ENCODE assay signal across 10 cellular contexts in genomic region chr4:10015140-10015753, GRCh38. TPM values are rescaled to one million over a fixed set of nuclear protein-coding genes. Genes with fewer than 3 reads are reported as not detected.
DNase-seq lines count a peak whose midpoint lies in the region; ATAC-seq, FAIRE-seq and TF ChIP-seq lines count a peak whose summit lies in the region.
"Had no signal": no experiment of that assay in that cellular context is flagged by ENCODE, and none has a peak within 500 bp of the region (broad histone marks: within the 10 kb centered on the region; RNA-seq: fewer than 3 reads in every experiment).

No MANE protein-coding gene starts in this region.

- peak; percentile 43 for TF ChIP-seq CTCF in astrocyte (IDR thresholded peaks at IDR 0.05; ENCODE audit: insufficient read depth, low read depth, low read length)
- TF ChIP-seq CTCF in left lung (IDR thresholded peaks at IDR 0.05): peak; percentile 32 to 40

- peak overlapping the region in 2 of 11 experiments; percentile 24 to 41; a peak in 3 of 22 replicates for H3K27ac ChIP-seq in BLaER1 treated with 17β-estradiol and CSF1 and Interleukin-3, amounts not matched to agents 10 nM and 100 nM
- no peak overlapping the region for H3K27ac ChIP-seq in astrocyte (ENCODE audit: low read depth, low read length)
- H3K27ac ChIP-seq in left lung: no peak overlapping the region
- H3K27ac ChIP-seq: SJSA1 had no signal

- no peaks in the 10 kb centered on the region for H3K9me3 Mint-ChIP-seq in astrocyte (ENCODE audit: unreplicated experiment)
- H3K9me3 Mint-ChIP-seq: naive B cell had no signal

- H3K79me2 ChIP-seq in astrocyte (ENCODE audit: insufficient read depth, low read length): no peaks in the 10 kb centered on the region

- peaks cover 23 to 83% (median 51%) of the 10 kb centered on the region in 10 experiments for H3K4me1 ChIP-seq in BLaER1 treated with 17β-estradiol and CSF1 and Interleukin-3, amounts not matched to agents 10 nM and 100 nM
- H3K4me1 ChIP-seq in astrocyte (ENCODE audit: insufficient read depth, low read length): peaks cover 5% of the 10 kb centered on the region
- H3K4me1 ChIP-seq in left lung: peaks cover 4 to 18% of the 10 kb centered on the region in 2 donors
- H3K4me1 ChIP-seq: SJSA1 had no signal

- H3K36me3 ChIP-seq in BLaER1 treated with 17β-estradiol and CSF1 and Interleukin-3, amounts not matched to agents 10 nM and 100 nM: peaks cover 0 to 63% (median 10%) of the 10 kb centered on the region in 11 experiments; a peak in 12 of 22 replicates
- no peaks in the 10 kb centered on the region for H3K36me3 ChIP-seq in astrocyte (ENCODE audit: insufficient read depth, low read length)
- no peaks in the 10 kb centered on the region for H3K36me3 ChIP-seq in left lung
- H3K36me3 ChIP-seq: SJSA1 had no signal

- H3K36me3 Mint-ChIP-seq in astrocyte (ENCODE audit: low read depth, unreplicated experiment): no peaks in the 10 kb centered on the region
- H3K36me3 Mint-ChIP-seq: naive B cell had no signal

- H3K4me3 ChIP-seq in BLaER1 treated with 17β-estradiol and CSF1 and Interleukin-3, amounts not matched to agents 10 nM and 100 nM: no peak overlapping the region
- no peak overlapping the region for H3K4me3 ChIP-seq in astrocyte (ENCODE audit: insufficient read depth, low read depth, low read length)
- no peak overlapping the region for H3K4me3 ChIP-seq in left lung
- H3K4me3 ChIP-seq: SJSA1 had no signal

- DNase-seq in NCI-H2081 (lab: John Stamatoyannopoulos, UW) (peak; percentile 76 to 81), astrocyte (ENCODE audit: low read depth) (no peak), left lung (no peak), epidermal melanocyte (ENCODE audit: insufficient read length, low spot score) (no peak)
- DNase-seq: naive B cell had no signal

- peak overlapping the region in 7 of 11 experiments; percentile 10 to 37 (median 27); a peak in 8 of 22 replicates for H3K9ac ChIP-seq in BLaER1 treated with 17β-estradiol and CSF1 and Interleukin-3, amounts not matched to agents 10 nM and 100 nM
- H3K9ac ChIP-seq in astrocyte (ENCODE audit: low read length): no peak overlapping the region

- peaks cover 0 to 69% (median 0%) of the 10 kb centered on the region in 11 experiments; a peak in 9 of 22 replicates for H4K20me1 ChIP-seq in BLaER1 treated with 17β-estradiol and CSF1 and Interleukin-3, amounts not matched to agents 10 nM and 100 nM
- no peaks in the 10 kb centered on the region for H4K20me1 ChIP-seq in astrocyte (ENCODE audit: insufficient read depth, low read length)

- H3K9me3 ChIP-seq in BLaER1 treated with 17β-estradiol and CSF1 and Interleukin-3, amounts not matched to agents 10 nM and 100 nM (replicated peaks in 1 of 11): no peaks in the 10 kb centered on the region
- H3K9me3 ChIP-seq in astrocyte (ENCODE audit: insufficient read depth, low read depth, low read length) (no peaks in the 10 kb centered on the region), left lung (no peaks in the 10 kb centered on the region)
- H3K9me3 ChIP-seq: SJSA1 had no signal

- peak overlapping the region; percentile 71 for H3K27ac Mint-ChIP-seq in astrocyte (ENCODE audit: unreplicated experiment)

- peaks cover under 1% of the 10 kb centered on the region for H3K4me1 Mint-ChIP-seq in astrocyte (ENCODE audit: low read depth, unreplicated experiment)

- H3K4me2 ChIP-seq in BLaER1 treated with 17β-estradiol and CSF1 and Interleukin-3, amounts not matched to agents 10 nM and 100 nM: peak overlapping the region in 9 of 11 experiments; percentile 33 to 72 (median 59); a peak in 17 of 22 replicates
- no peak overlapping the region for H3K4me2 ChIP-seq in astrocyte (ENCODE audit: low read length)

- H3K27me3 ChIP-seq in BLaER1 treated with 17β-estradiol and CSF1 and Interleukin-3, amounts not matched to agents 10 nM and 100 nM: no peaks in the 10 kb centered on the region
- H3K27me3 ChIP-seq in astrocyte (ENCODE audit: insufficient read depth, low read length) (peaks cover 3% of the 10 kb centered on the region), left lung (no peaks in the 10 kb centered on the region)
- H3K27me3 ChIP-seq: SJSA1 had no signal

- intact Hi-C loops in left lung (cut with DNase I): loop anchor here in 1 of 2 donors (5.0 kb wide), 1 partner anchor 253 kb away; no protein-coding TSS in a partner anchor

- no peak for FAIRE-seq in astrocyte (lab: Jason Lieb, UNC)

- peaks cover 21% of the 10 kb centered on the region for H3K27me3 Mint-ChIP-seq in astrocyte (ENCODE audit: low read depth, unreplicated experiment)
- H3K27me3 Mint-ChIP-seq: naive B cell had no signal

- ATAC-seq in GM18511 (IDR thresholded peaks at IDR 0.05; ENCODE audit: unreplicated experiment) (peak; percentile 32), left lung (no peak), GM19395 (IDR thresholded peaks at IDR 0.05; ENCODE audit: unreplicated experiment) (no peak), HG02885 (IDR thresholded peaks at IDR 0.05; ENCODE audit: poor library complexity, unreplicated experiment) (no peak)

- H3K4me3 Mint-ChIP-seq in astrocyte (ENCODE audit: unreplicated experiment): no peak overlapping the region

- no peak overlapping the region for H2AFZ ChIP-seq in astrocyte (ENCODE audit: low read depth, low read length)

RNA-seq across cellular contexts. Expression of gene SLC2A9, which starts 6.0 kb away (rescaled TPM):
- total RNA-seq in astrocyte (0.54 and 0.62 TPM in 2 replicates), left lung (10 to 100 TPM; 10.6 to 19.0 TPM)
- total RNA-seq: SJSA1 had no signal

Comparison
In these comparisons a context has a peak if more than half of its experiments do, and no peak if none do; other contexts are left out.
1. DNase-seq: peak in NCI-H2081 (2 of 2); none in astrocyte (single experiment), left lung (0 of 2) and epidermal melanocyte (single experiment).